Comparison of ENCODE assay signal across 13 cellular contexts in the genomic region with DNA sequence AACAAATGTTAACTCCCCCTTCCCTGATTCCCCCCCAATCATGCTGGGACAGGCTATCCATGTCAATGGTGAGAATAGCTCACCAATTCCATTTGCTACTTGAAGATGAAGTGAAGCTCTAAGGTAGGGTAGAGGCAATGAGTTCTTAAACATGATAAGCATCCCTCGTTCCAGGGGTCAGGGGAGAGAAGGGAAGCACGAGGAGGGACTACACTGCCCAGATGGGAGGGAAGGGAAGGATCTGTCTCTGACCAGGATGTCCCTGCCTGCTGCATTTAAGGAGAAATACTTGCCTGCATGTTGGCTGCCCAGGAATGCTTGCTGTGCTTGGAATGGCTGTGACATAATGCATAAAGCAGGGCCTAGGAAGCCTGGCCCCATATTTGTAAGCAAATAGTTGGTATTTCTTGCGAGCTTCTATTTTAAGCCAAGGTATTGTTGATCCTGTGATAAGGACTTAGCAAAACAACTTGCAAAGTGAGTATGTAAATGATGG.
DNase-seq lines count a peak whose midpoint lies in the region; ATAC-seq and TF ChIP-seq lines count a peak whose summit lies in the region.
"Had no signal": no experiment of that assay in that cellular context is flagged by ENCODE, and none has a peak within 500 bp of the region (broad histone marks: within the 10 kb centered on the region; RNA-seq: fewer than 3 reads in every experiment).

No MANE protein-coding gene starts in this region.

- H3K79me2 ChIP-seq in PC-9 (ENCODE audit: low read depth), result no peaks in the 10 kb centered on the region

- DNase-seq in activated CD4-positive, alpha-beta T cell treated with anti-CD3 and anti-CD28 coated beads, Interleukin-2, amount 10 ng/mL, durations not matched to agents 24 days and 14 days, result peak; percentile 52
- no peak for DNase-seq in activated CD4-positive, alpha-beta T cell treated with anti-CD3 and anti-CD28 coated beads for 1 hour
- DNase-seq in iPS DF 6.9 (ENCODE audit: low read depth, low spot score) (peak; percentile 74), thoracic aorta (ENCODE audit: low spot score) (no peak), right cardiac atrium (no peak), Right ventricle myocardium inferior (ENCODE audit: missing footprints) (no peak), PC-9 (no peak)
- DNase-seq: activated CD8-positive, alpha-beta memory T cell treated with anti-CD3 and anti-CD28 coated beads, Interleukin-2, amount 50 U/mL, for 4 hours; MV-4-11; posterior cingulate gyrus had no signal

- H3K4me1 ChIP-seq in iPS DF 6.9 (ENCODE audit: control insufficient read depth, insufficient read depth, low read length) (peaks cover 5% of the 10 kb centered on the region; the same call in 1 of the 2 replicates), thoracic aorta (ENCODE audit: control insufficient read depth in 1 of 2, low read depth in 2 of 2) (peaks cover 26 to 34% of the 10 kb centered on the region in 2 donors), right cardiac atrium (ENCODE audit: control insufficient read depth, insufficient read depth, low read length) (peaks cover 5% of the 10 kb centered on the region), PC-9 (replicated peaks; ENCODE audit: insufficient read depth) (no peaks in the 10 kb centered on the region)

- WGBS in iPS DF 6.9 (ENCODE audit: insufficient coverage, insufficient read length), result no CpG with 5 or more reads among the region's 3 CpGs
- 66% methylated on average over 3 of the region's 3 CpGs for WGBS in right cardiac atrium

- H3K9me2 ChIP-seq in PC-9 (ENCODE audit: insufficient read depth), result peaks cover 6% of the 10 kb centered on the region; the same call in 1 of the 2 replicates

- peaks cover 45% of the 10 kb centered on the region for H3K4me1 Mint-ChIP-seq in activated CD4-positive, alpha-beta T cell treated with anti-CD3 and anti-CD28 coated beads, Interleukin-2, amount 10 ng/mL, durations not matched to agents 24 days and 14 days

- no peak overlapping the region for H3K4me3 ChIP-seq in iPS DF 6.9 (ENCODE audit: low read length)
- H3K4me3 ChIP-seq in thoracic aorta, result peak overlapping the region; percentile 2
- H3K4me3 ChIP-seq in right cardiac atrium (ENCODE audit: low read length), result no peak overlapping the region
- no peak overlapping the region for H3K4me3 ChIP-seq in PC-9

- H3K27ac ChIP-seq in iPS DF 6.9 (ENCODE audit: low read length) (no peak overlapping the region), thoracic aorta (peak overlapping the region; percentile 33 to 76), right cardiac atrium (ENCODE audit: low read length) (no peak overlapping the region), PC-9 (no peak overlapping the region)

- no TSS peak for BruUV-seq in PC-9 (replicated peaks; lab: Mats Ljungman, UMichigan)

- no peak overlapping the region for H3K4me2 ChIP-seq in PC-9

- H3F3A ChIP-seq in PC-9 (ENCODE audit: insufficient read depth, low read depth), result no peaks in the 10 kb centered on the region

- TF ChIP-seq CTCF in thoracic aorta (IDR thresholded peaks at IDR 0.05) (no peak), PC-9 (conservative IDR thresholded peaks at IDR 0.05) (no peak)

- H3K27me3 ChIP-seq in iPS DF 6.9 (ENCODE audit: control insufficient read depth, insufficient read depth, low read length) (no peaks in the 10 kb centered on the region), thoracic aorta (replicated peaks; ENCODE audit: insufficient read depth) (no peaks in the 10 kb centered on the region), right cardiac atrium (ENCODE audit: control insufficient read depth, insufficient read depth) (no peaks in the 10 kb centered on the region), PC-9 (ENCODE audit: insufficient read depth, low read depth) (no peaks in the 10 kb centered on the region)

- no peaks in the 10 kb centered on the region for H3K9me3 ChIP-seq in iPS DF 6.9 (ENCODE audit: control insufficient read depth, insufficient read depth, low read length)
- no peaks in the 10 kb centered on the region for H3K9me3 ChIP-seq in thoracic aorta
- H3K9me3 ChIP-seq in right cardiac atrium (ENCODE audit: control insufficient read depth, low read length), result no peaks in the 10 kb centered on the region
- H3K9me3 ChIP-seq in PC-9 (ENCODE audit: insufficient read depth, low read depth), result no peaks in the 10 kb centered on the region

- POLR2A ChIA-PET in PC-9 (lab: Charles Lee; ENCODE audit: unreplicated experiment), result no interaction called here

- CTCF ChIA-PET in PC-9 (lab: Charles Lee), result no interaction called here

- H2AFZ ChIP-seq in PC-9, result no peak overlapping the region

- H3K4me3 Mint-ChIP-seq in activated CD4-positive, alpha-beta T cell treated with anti-CD3 and anti-CD28 coated beads, Interleukin-2, amount 10 ng/mL, durations not matched to agents 24 days and 14 days, result peak overlapping the region; percentile 19
- H3K4me3 Mint-ChIP-seq: central memory CD8-positive, alpha-beta T cell had no signal

- intact Hi-C loops in activated CD4-positive, alpha-beta T cell treated with anti-CD3 and anti-CD28 coated beads, Interleukin-2, amount 10 ng/mL, durations not matched to agents 24 days and 14 days (cut with micrococcal nuclease), result loop anchor here (1.0 to 10.0 kb wide), 10 partner anchors 22 to 220 kb away; a partner anchor contains a TSS
- intact Hi-C loops in right cardiac atrium (cut with DNase I), result no loop called here
- intact Hi-C loops in Right ventricle myocardium inferior (cut with DNase I), result no loop called here
- intact Hi-C loops in PC-9 (cut with micrococcal nuclease; ENCODE audit: unreplicated experiment), result no loop called here

- H3K27me3 Mint-ChIP-seq in activated CD4-positive, alpha-beta T cell treated with anti-CD3 and anti-CD28 coated beads, Interleukin-2, amount 10 ng/mL, durations not matched to agents 24 days and 14 days, result no peaks in the 10 kb centered on the region
- H3K27me3 Mint-ChIP-seq: central memory CD8-positive, alpha-beta T cell had no signal

- H3K36me3 ChIP-seq in iPS DF 6.9 (ENCODE audit: control insufficient read depth, insufficient read depth, low read length) (no peaks in the 10 kb centered on the region; the same call in 1 of the 2 replicates), thoracic aorta (no peaks in the 10 kb centered on the region), PC-9 (ENCODE audit: low read depth) (0 out of 2 replicates have a peak, but pooled peaks cover 5% of the 10 kb centered on the region)

- peaks cover 9% of the 10 kb centered on the region for H3K9me3 Mint-ChIP-seq in activated CD4-positive, alpha-beta T cell treated with anti-CD3 and anti-CD28 coated beads, Interleukin-2, amount 10 ng/mL, durations not matched to agents 24 days and 14 days
- H3K9me3 Mint-ChIP-seq: central memory CD8-positive, alpha-beta T cell had no signal

- peak; percentile 80 for ATAC-seq in SK-N-SH treated with all-trans-retinoic acid at 6 μM for 48 hours
- peak; percentile 79 for ATAC-seq in thoracic aorta (ENCODE audit: insufficient number of reproducible peaks, low FRiP score, low read depth)
- ATAC-seq in right cardiac atrium, result no peak
- ATAC-seq in Right ventricle myocardium inferior, result no peak
- ATAC-seq: HCT116 had no signal

- H3K27ac Mint-ChIP-seq in activated CD4-positive, alpha-beta T cell treated with anti-CD3 and anti-CD28 coated beads, Interleukin-2, amount 10 ng/mL, durations not matched to agents 24 days and 14 days, result peak overlapping the region; percentile 49

- H3K36me3 Mint-ChIP-seq in activated CD4-positive, alpha-beta T cell treated with anti-CD3 and anti-CD28 coated beads, Interleukin-2, amount 10 ng/mL, durations not matched to agents 24 days and 14 days (ENCODE audit: low read depth), result peaks cover 80% of the 10 kb centered on the region

- H4K20me1 ChIP-seq in PC-9 (ENCODE audit: insufficient read depth), result no peaks in the 10 kb centered on the region

TF ChIP-seq in SK-N-SH treated with all-trans-retinoic acid at 6 μM for 48 hours, 23 proteins besides CTCF, POLR2A, EP300 and RAD21 (continues in another document):
- TF ChIP-seq TOX (CRISPR knock-in tag; IDR thresholded peaks at IDR 0.05; ENCODE audit: borderline replicate concordance) (no peak), ZNF565 (CRISPR knock-in tag; conservative IDR thresholded peaks at IDR 0.05; ENCODE audit: low read depth) (no peak), TCF4 (CRISPR knock-in tag; IDR thresholded peaks at IDR 0.05; ENCODE audit: borderline replicate concordance) (no peak), RARB (CRISPR knock-in tag; IDR thresholded peaks at IDR 0.05) (no peak)
- TF ChIP-seq, protein P1, sequence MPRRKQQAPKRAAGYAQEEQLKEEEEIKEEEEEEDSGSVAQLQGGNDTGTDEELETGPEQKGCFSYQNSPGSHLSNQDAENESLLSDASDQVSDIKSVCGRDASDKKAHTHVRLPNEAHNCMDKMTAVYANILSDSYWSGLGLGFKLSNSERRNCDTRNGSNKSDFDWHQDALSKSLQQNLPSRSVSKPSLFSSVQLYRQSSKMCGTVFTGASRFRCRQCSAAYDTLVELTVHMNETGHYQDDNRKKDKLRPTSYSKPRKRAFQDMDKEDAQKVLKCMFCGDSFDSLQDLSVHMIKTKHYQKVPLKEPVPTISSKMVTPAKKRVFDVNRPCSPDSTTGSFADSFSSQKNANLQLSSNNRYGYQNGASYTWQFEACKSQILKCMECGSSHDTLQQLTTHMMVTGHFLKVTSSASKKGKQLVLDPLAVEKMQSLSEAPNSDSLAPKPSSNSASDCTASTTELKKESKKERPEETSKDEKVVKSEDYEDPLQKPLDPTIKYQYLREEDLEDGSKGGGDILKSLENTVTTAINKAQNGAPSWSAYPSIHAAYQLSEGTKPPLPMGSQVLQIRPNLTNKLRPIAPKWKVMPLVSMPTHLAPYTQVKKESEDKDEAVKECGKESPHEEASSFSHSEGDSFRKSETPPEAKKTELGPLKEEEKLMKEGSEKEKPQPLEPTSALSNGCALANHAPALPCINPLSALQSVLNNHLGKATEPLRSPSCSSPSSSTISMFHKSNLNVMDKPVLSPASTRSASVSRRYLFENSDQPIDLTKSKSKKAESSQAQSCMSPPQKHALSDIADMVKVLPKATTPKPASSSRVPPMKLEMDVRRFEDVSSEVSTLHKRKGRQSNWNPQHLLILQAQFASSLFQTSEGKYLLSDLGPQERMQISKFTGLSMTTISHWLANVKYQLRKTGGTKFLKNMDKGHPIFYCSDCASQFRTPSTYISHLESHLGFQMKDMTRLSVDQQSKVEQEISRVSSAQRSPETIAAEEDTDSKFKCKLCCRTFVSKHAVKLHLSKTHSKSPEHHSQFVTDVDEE (CRISPR knock-in tag; IDR thresholded peaks at IDR 0.05), result no peak

Comparison
In these comparisons a context has a peak if more than half of its experiments do, and no peak if none do; other contexts are left out.
1. DNase-seq: peak in activated CD4-positive, alpha-beta T cell treated with anti-CD3 and anti-CD28 coated beads, Interleukin-2, amount 10 ng/mL, durations not matched to agents 24 days and 14 days (single experiment) and iPS DF 6.9 (single experiment); none in activated CD4-positive, alpha-beta T cell treated with anti-CD3 and anti-CD28 coated beads for 1 hour (single experiment), thoracic aorta (single experiment), right cardiac atrium (0 of 3), Right ventricle myocardium inferior (single experiment) and PC-9 (0 of 2).
2. ATAC-seq: peak in SK-N-SH treated with all-trans-retinoic acid at 6 μM for 48 hours (single experiment) and thoracic aorta (single experiment); none in right cardiac atrium (0 of 2) and Right ventricle myocardium inferior (single experiment).
3. H3K27ac ChIP-seq: peak in thoracic aorta (2 of 2); none in iPS DF 6.9 (single experiment), right cardiac atrium (single experiment) and PC-9 (single experiment).